10 cellular contexts compared by ENCODE assay signal in genomic region chr7:33886100-33886623, GRCh38. TPM values are rescaled to one million over a fixed set of nuclear protein-coding genes. Genes with fewer than 3 reads are reported as not detected.
A peak's percentile ranks its signal among the peaks of the same experiment; 100 is the strongest.
DNase-seq lines count a peak whose midpoint lies in the region; ATAC-seq, FAIRE-seq and TF ChIP-seq lines count a peak whose summit lies in the region.
"Had no signal": no experiment of that assay in that cellular context is flagged by ENCODE, and none has a peak within 500 bp of the region (broad histone marks: within the 10 kb centered on the region; RNA-seq: fewer than 3 reads in every experiment).

No MANE protein-coding gene starts in this region.

- H3K27ac ChIP-seq in IMR-90 (ENCODE audit: insufficient read depth, low read length) (peak overlapping the region; percentile 30; the same call in 1 of the 2 replicates), astrocyte (ENCODE audit: low read depth, low read length) (no peak overlapping the region)
- H3K27ac ChIP-seq: prostate gland had no signal

- H2BK15ac ChIP-seq in IMR-90 (ENCODE audit: low read depth, low read length): peak overlapping the region; percentile 63; the same call in 2 of the 3 replicates

- no peak overlapping the region for H3K4me3 Mint-ChIP-seq in astrocyte (ENCODE audit: unreplicated experiment)
- H3K4me3 Mint-ChIP-seq in nephron progenitor cell: no peak overlapping the region

- WGBS in IMR-90 (ENCODE audit: extremely low coverage in 2 of 2, insufficient read length in 1 of 2), 2 experiments: no CpG with 5 or more reads among the region's 6 CpGs

- H3K9ac ChIP-seq in IMR-90 (ENCODE audit: low read depth, low read length) (no peak overlapping the region), astrocyte (ENCODE audit: low read length) (no peak overlapping the region)

- POLR2A ChIA-PET in IMR-90 (lab: Charles Lee; ENCODE audit: unreplicated experiment): no interaction called here

- peaks cover 2% of the 10 kb centered on the region for H3K27me3 Mint-ChIP-seq in astrocyte (ENCODE audit: low read depth, unreplicated experiment)
- no peaks in the 10 kb centered on the region for H3K27me3 Mint-ChIP-seq in nephron progenitor cell (ENCODE audit: low read depth, poor library complexity)

- peak overlapping the region; percentile 28 for H2AFZ ChIP-seq in IMR-90 (replicated peaks; ENCODE audit: low read length, poor library complexity)
- H2AFZ ChIP-seq in astrocyte (ENCODE audit: low read depth, low read length): no peak overlapping the region

- H3K56ac ChIP-seq in IMR-90 (ENCODE audit: extremely low read depth, insufficient read depth, low read length): no peak overlapping the region

- 0 out of 2 replicates have a peak overlapping the region, but pooled peaks have one; percentile 60 for H3K14ac ChIP-seq in IMR-90 (replicated peaks; ENCODE audit: low read depth, low read length)

- peak; percentile 29 for DNase-seq in NCI-H1436 (lab: John Stamatoyannopoulos, UW)
- DNase-seq in NCI-H1436 treated with DMSO at 0.1 percent for 48 hours (lab: John Stamatoyannopoulos, UW): no peak
- peak; percentile 35 for DNase-seq in IMR-90
- no peak for DNase-seq in astrocyte (ENCODE audit: low read depth)
- DNase-seq in nephron progenitor cell: peak; percentile 58
- no peak for DNase-seq in activated CD4-positive, CD25-positive, alpha-beta regulatory T cell treated with anti-CD3 and anti-CD28 coated beads, Interleukin-2, amount 50 U/mL, for 72 hours
- no peak for DNase-seq in G401 (ENCODE audit: low spot score)
- no peak for DNase-seq in NCI-H187 treated with DMSO at 0.1 percent for 48 hours (lab: John Stamatoyannopoulos, UW)
- DNase-seq: kidney had no signal

- H3K36me3 ChIP-seq in IMR-90 (ENCODE audit: control insufficient read depth, insufficient read depth, low read length): no peaks in the 10 kb centered on the region
- no peaks in the 10 kb centered on the region for H3K36me3 ChIP-seq in astrocyte (ENCODE audit: insufficient read depth, low read length)
- H3K36me3 ChIP-seq: prostate gland had no signal

- H4K91ac ChIP-seq in IMR-90 (ENCODE audit: insufficient read depth, low read depth, low read length): peak overlapping the region; percentile 58; the same call in 1 of the 2 replicates

- TF ChIP-seq POLR2A in IMR-90 (IDR thresholded peaks at IDR 0.05; ENCODE audit: low read depth, low read length): no peak

- H3K4me1 ChIP-seq in IMR-90 (ENCODE audit: control insufficient read depth, insufficient read depth, low read length): peaks cover 11% of the 10 kb centered on the region
- peaks cover 12% of the 10 kb centered on the region for H3K4me1 ChIP-seq in astrocyte (ENCODE audit: insufficient read depth, low read length)
- H3K4me1 ChIP-seq: prostate gland had no signal

- H3K79me2 ChIP-seq in astrocyte (ENCODE audit: insufficient read depth, low read length): no peaks in the 10 kb centered on the region

- H4K20me1 ChIP-seq in IMR-90 (ENCODE audit: insufficient read depth, low read length) (no peaks in the 10 kb centered on the region), astrocyte (ENCODE audit: insufficient read depth, low read length) (no peaks in the 10 kb centered on the region)

- TF ChIP-seq RAD21 in IMR-90 (IDR thresholded peaks at IDR 0.05; ENCODE audit: low read length): peak; percentile 50

- H3K9me1 ChIP-seq in IMR-90 (ENCODE audit: insufficient read depth, low read length): peaks cover 9% of the 10 kb centered on the region; the same call in 1 of the 2 replicates

- H4K5ac ChIP-seq in IMR-90 (ENCODE audit: low read depth, low read length): peak overlapping the region; percentile 12; the same call in 1 of the 2 replicates

- peaks cover 8% of the 10 kb centered on the region for H3K27me3 ChIP-seq in IMR-90 (ENCODE audit: control insufficient read depth, insufficient read depth, low read length)
- H3K27me3 ChIP-seq in astrocyte (ENCODE audit: insufficient read depth, low read length): no peaks in the 10 kb centered on the region

- peak; percentile 52 for TF ChIP-seq CTCF in IMR-90 (conservative IDR thresholded peaks at IDR 0.05; ENCODE audit: low read depth, low read length)
- peak; percentile 34 for TF ChIP-seq CTCF in astrocyte (IDR thresholded peaks at IDR 0.05; ENCODE audit: insufficient read depth, low read depth, low read length)
- peak; percentile 52 for TF ChIP-seq CTCF in nephron progenitor cell (IDR thresholded peaks at IDR 0.05)

- intact Hi-C loops in IMR-90 (cut with micrococcal nuclease): loop anchor here (5.0 kb wide), 1 partner anchor 79 kb away; no protein-coding TSS in a partner anchor

- H3K4me1 Mint-ChIP-seq in astrocyte (ENCODE audit: low read depth, unreplicated experiment) (peaks cover 16% of the 10 kb centered on the region), nephron progenitor cell (peaks cover 35% of the 10 kb centered on the region)

- peak; percentile 53 for ATAC-seq in IMR-90 (ENCODE audit: low read depth)

- peak overlapping the region; percentile 70; the same call in 1 of the 2 replicates for H2AK5ac ChIP-seq in IMR-90 (ENCODE audit: low read depth, low read length)

- H3K9me3 ChIP-seq in IMR-90 (ENCODE audit: control insufficient read depth, insufficient read depth, low read length): peaks cover 3% of the 10 kb centered on the region; the same call in 1 of the 2 replicates
- no peaks in the 10 kb centered on the region for H3K9me3 ChIP-seq in astrocyte (ENCODE audit: insufficient read depth, low read depth, low read length)
- H3K9me3 ChIP-seq: prostate gland had no signal

- peak overlapping the region; percentile 67; the same call in 1 of the 2 replicates for H3K18ac ChIP-seq in IMR-90 (ENCODE audit: low read depth, low read length)

- H3K4me2 ChIP-seq in IMR-90 (ENCODE audit: low read depth, low read length) (no peak overlapping the region), astrocyte (ENCODE audit: low read length) (no peak overlapping the region)

- no peak for FAIRE-seq in astrocyte (lab: Jason Lieb, UNC)
- FAIRE-seq: kidney had no signal

- H3K4me3 ChIP-seq in IMR-90 (ENCODE audit: insufficient read depth, low read depth, low read length) (no peak overlapping the region), astrocyte (ENCODE audit: insufficient read depth, low read depth, low read length) (no peak overlapping the region)
- H3K4me3 ChIP-seq: prostate gland had no signal

- H2BK20ac ChIP-seq in IMR-90 (ENCODE audit: low read depth, low read length): peak overlapping the region; percentile 88

- H3K4ac ChIP-seq in IMR-90 (ENCODE audit: low read depth, low read length): peak overlapping the region; percentile 70; the same call in 1 of the 2 replicates

- H3K27ac Mint-ChIP-seq in astrocyte (ENCODE audit: unreplicated experiment) (no peak overlapping the region), nephron progenitor cell (no peak overlapping the region)

- no peaks in the 10 kb centered on the region for H3K79me1 ChIP-seq in IMR-90 (ENCODE audit: low read depth in 1 of 2, low read length in 2 of 2)

- H2BK120ac ChIP-seq in IMR-90 (ENCODE audit: low read depth, low read length): peak overlapping the region; percentile 73

- H3K9me3 Mint-ChIP-seq in astrocyte (ENCODE audit: unreplicated experiment) (no peaks in the 10 kb centered on the region), nephron progenitor cell (no peaks in the 10 kb centered on the region)

- no peak overlapping the region for H2BK5ac ChIP-seq in IMR-90 (ENCODE audit: low read depth, low read length, poor library complexity, severe bottlenecking)

- no TSS peak for BruUV-seq in IMR-90 (replicated peaks; lab: Mats Ljungman, UMichigan)

- peak overlapping the region in 1 of 2 experiments; percentile 72; a peak in 2 of 4 replicates for H4K8ac ChIP-seq in IMR-90 (ENCODE audit: low read depth in 2 of 2, low read length in 2 of 2)

- H3K36me3 Mint-ChIP-seq in astrocyte (ENCODE audit: low read depth, unreplicated experiment): no peaks in the 10 kb centered on the region
- no peaks in the 10 kb centered on the region for H3K36me3 Mint-ChIP-seq in nephron progenitor cell (ENCODE audit: low read depth)

- H2AK9ac ChIP-seq in IMR-90 (replicated peaks; ENCODE audit: low read depth, low read length, poor library complexity): peak overlapping the region; percentile 63

- dilution Hi-C loops in IMR-90 (cut with HindIII; ENCODE audit: low sequenced_read_pairs, unreplicated experiment): no loop called here

- H3K23ac ChIP-seq in IMR-90 (ENCODE audit: low read depth, low read length): no peak overlapping the region

- CTCF ChIA-PET in IMR-90 (lab: Yijun Ruan, JAX): interaction anchor here (0.5 to 1.8 kb wide), 10 partner anchors 8 to 812 kb away, joined by 3 to 6 read pairs (median 3); no protein-coding TSS in a partner anchor

- in situ Hi-C loops in IMR-90 (cut with MboI; ENCODE audit: low sequenced_read_pairs) (no loop called here), G401 (cut with HindIII; ENCODE audit: low sequenced_read_pairs) (no loop called here)

TF ChIP-seq in IMR-90, 13 proteins besides CTCF, POLR2A, EP300 and RAD21:
- TF ChIP-seq SMC3 (IDR thresholded peaks at IDR 0.05; ENCODE audit: low read depth, low read length) (peak; percentile 48), CEBPB (IDR thresholded peaks at IDR 0.05; ENCODE audit: low read depth, low read length) (no peak)
TF ChIP-seq in IMR-90: peak in this region for 1.

RNA-seq across cellular contexts. Expression of gene BMPER, which starts 19.2 kb away (rescaled TPM):
- total RNA-seq in IMR-90 (2012; rRNA removed) (7.5 and 7.9 TPM in 2 replicates), astrocyte (2.1 and 4.4 TPM in 2 replicates)
- polyA plus RNA-seq in IMR-90 (2012; rRNA removed): 4.6 and 6.2 TPM in 2 replicates
- polyA plus RNA-seq in IMR-90 (2012; cell fraction: cytosol; rRNA removed): 4.7 and 5.8 TPM in 2 replicates
- polyA plus RNA-seq in IMR-90 (2012; cell fraction: nucleus; rRNA removed; ENCODE audit: low replicate concordance): 6.5 and 7.8 TPM in 2 replicates
- not detected in 2 replicates for total RNA-seq in G401 (2014; rRNA removed; shearing (Covaris generic))

Comparison
In these comparisons a context has a peak if more than half of its experiments do, and no peak if none do; other contexts are left out.
1. DNase-seq: peak in NCI-H1436 (single experiment), IMR-90 (single experiment) and nephron progenitor cell (single experiment); none in NCI-H1436 treated with DMSO at 0.1 percent for 48 hours (single experiment), astrocyte (single experiment), activated CD4-positive, CD25-positive, alpha-beta regulatory T cell treated with anti-CD3 and anti-CD28 coated beads, Interleukin-2, amount 50 U/mL, for 72 hours (single experiment), G401 (single experiment) and NCI-H187 treated with DMSO at 0.1 percent for 48 hours (single experiment).
2. Peak in every context shown above with its lines, with median percentiles within 50 percentile points of each other: CTCF ChIP-seq.